Comparison of ENCODE assay signal across 19 cellular contexts in the genomic region with DNA sequence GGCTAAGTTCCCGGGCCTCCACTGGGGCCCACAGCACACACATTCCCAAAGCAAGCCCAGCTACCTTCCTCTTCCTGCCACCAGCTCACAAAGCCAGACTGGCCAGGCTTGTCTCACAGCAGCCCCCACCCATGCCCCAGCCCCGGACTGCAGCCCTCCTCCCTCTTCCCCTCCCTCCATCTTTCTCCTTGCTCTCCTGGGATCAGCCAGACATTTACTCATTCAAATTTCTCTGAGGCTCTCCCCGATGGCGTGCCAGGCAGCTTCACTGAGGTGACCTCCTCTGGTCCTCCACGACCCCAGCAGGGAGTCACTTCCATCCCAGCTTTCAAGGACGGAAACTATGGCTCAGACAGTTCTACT.
"Had no signal": no experiment of that assay in that cellular context is flagged by ENCODE, and none has a peak within 500 bp of the region (broad histone marks: within the 10 kb centered on the region; RNA-seq: fewer than 3 reads in every experiment).

No MANE protein-coding gene starts in this region.

- H3K9me3 ChIP-seq: colonic mucosa, gastrocnemius medialis, mucosa of descending colon, neutrophil, psoas muscle, sigmoid colon had no signal

- DNase-seq: colonic mucosa; effector CD8-positive, alpha-beta T cell; foreskin fibroblast; gastrocnemius medialis; kidney; naive B cell; psoas muscle; right cardiac atrium; sigmoid colon; stimulated activated CD4-positive, alpha-beta T cell treated with anti-CD3 and anti-CD28 coated beads, Interleukin-4, amount 100 ng/mL, for 4 hours; stimulated activated naive CD8-positive, alpha-beta T cell treated with anti-CD3 and anti-CD28 coated beads, Interleukin-15, Interleukin-2, amounts not matched to agents 100 U/mL and 50 U/mL, for 24 hours had no signal

- H3K79me2 ChIP-seq: hepatocyte, parathyroid adenoma had no signal

- H3K4me3 ChIP-seq: colonic mucosa, gastrocnemius medialis, hepatocyte, lung, mucosa of descending colon, psoas muscle, sigmoid colon had no signal

- ATAC-seq: esophagus mucosa; gastrocnemius medialis; psoas muscle; stimulated activated memory B cell treated with anti-CD40 and anti-IgM and Interleukin-4, amounts not matched to agents 10 μg/mL and 1 μg/mL and 100 μg/mL, for 72 hours; stimulated activated naive CD8-positive, alpha-beta T cell treated with anti-CD3 and anti-CD28 coated beads, Interleukin-15, Interleukin-2, amounts not matched to agents 100 U/mL and 50 U/mL, for 24 hours had no signal

- H3K27me3 ChIP-seq: colonic mucosa, gastrocnemius medialis, neutrophil, sigmoid colon had no signal

- H3K27ac ChIP-seq: colonic mucosa, epithelial cell of prostate, gastrocnemius medialis, hepatocyte, neutrophil, parathyroid adenoma, psoas muscle, sigmoid colon had no signal

- H2AFZ ChIP-seq: hepatocyte, parathyroid adenoma had no signal

- H3K4me1 ChIP-seq: colonic mucosa, gastrocnemius medialis, parathyroid adenoma, psoas muscle, sigmoid colon had no signal

- H3K36me3 ChIP-seq: colonic mucosa, gastrocnemius medialis, neutrophil, sigmoid colon had no signal

- H3K4me2 ChIP-seq: hepatocyte had no signal

- H3K9ac ChIP-seq: parathyroid adenoma had no signal
